Comparison of ENCODE assay signal across 23 cellular contexts in the genomic region with DNA sequence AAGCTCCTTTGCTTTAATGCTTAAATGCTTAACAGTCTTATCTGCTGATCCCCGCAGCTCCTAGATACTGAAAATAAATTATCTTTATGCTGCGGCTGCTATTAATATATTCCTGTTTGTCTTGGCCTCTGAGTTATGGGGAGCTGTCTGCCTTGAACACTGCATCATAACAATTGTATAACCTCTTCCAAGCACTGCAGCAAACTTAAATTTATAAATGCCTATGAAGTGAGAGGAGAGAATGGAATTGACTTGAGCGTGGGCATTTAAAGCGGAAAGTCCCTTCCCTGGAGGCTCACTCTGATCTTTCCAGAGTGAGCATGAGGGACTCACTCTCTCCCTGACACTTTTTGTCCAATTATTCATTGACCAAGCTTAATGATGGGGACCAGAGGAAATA.
"Had no signal": no experiment of that assay in that cellular context is flagged by ENCODE, and none has a peak within 500 bp of the region (broad histone marks: within the 10 kb centered on the region; RNA-seq: fewer than 3 reads in every experiment).

No MANE protein-coding gene starts in this region.

- H3K27ac Mint-ChIP-seq: activated B cell treated with CpG ODN at 0.5 μM for 24 hours; activated CD8-positive, alpha-beta T cell treated with anti-CD3 and anti-CD28 coated beads for 36 hours; activated naive CD8-positive, alpha-beta T cell treated with anti-CD3 and anti-CD28 coated beads, Interleukin-2, amount 10 ng/mL, durations not matched to agents 7 days and 5 days; activated T-cell treated with anti-CD3 and anti-CD28 coated beads, Interleukin-2, amount 50 U/mL, for 24 hours; activated T-helper 2 cell treated with anti-CD3 and anti-CD28 coated beads, Interferon-gamma antibody, Interleukin-2, Interleukin-4, amounts not matched to agents 10 μg/mL and 5 μg/mL and 100 μg/mL, durations not matched to agents 14 hours and 24 hours and 36 hours; brain; natural killer cell; stimulated activated naive CD8-positive, alpha-beta T cell treated with anti-CD3 and anti-CD28 coated beads, Interleukin-15, amount 100 ng/mL, for 72 hours; T-helper 2 cell treated with Interferon-gamma antibody and Interleukin-4, amounts not matched to agents 5 μg/mL and 100 μg/mL, for 36 hours had no signal

- H3K36me3 Mint-ChIP-seq: activated naive CD8-positive, alpha-beta T cell treated with anti-CD3 and anti-CD28 coated beads, Interleukin-2, amount 10 ng/mL, durations not matched to agents 7 days and 5 days; brain; natural killer cell had no signal

- H3K27ac ChIP-seq: colonic mucosa, gastroesophageal sphincter, neutrophil, SJSA1, upper lobe of left lung had no signal

- H3K4me1 ChIP-seq: colonic mucosa, gastroesophageal sphincter, SJSA1, upper lobe of left lung had no signal

- H3K4me3 Mint-ChIP-seq: activated B cell treated with CpG ODN at 0.5 μM for 24 hours; activated CD8-positive, alpha-beta T cell treated with anti-CD3 and anti-CD28 coated beads for 36 hours; activated naive CD8-positive, alpha-beta T cell treated with anti-CD3 and anti-CD28 coated beads, Interleukin-2, amount 10 ng/mL, durations not matched to agents 7 days and 5 days; activated T-cell treated with anti-CD3 and anti-CD28 coated beads, Interleukin-2, amount 50 U/mL, for 24 hours; brain; natural killer cell; stimulated activated naive CD8-positive, alpha-beta T cell treated with anti-CD3 and anti-CD28 coated beads, Interleukin-15, amount 100 ng/mL, for 72 hours; T-helper 2 cell treated with Interferon-gamma antibody and Interleukin-4, amounts not matched to agents 5 μg/mL and 100 μg/mL, for 36 hours had no signal

- H3K36me3 ChIP-seq: colonic mucosa, gastroesophageal sphincter, heart left ventricle, neutrophil, SJSA1, upper lobe of left lung had no signal

- ATAC-seq: activated CD8-positive, alpha-beta T cell treated with anti-CD3 and anti-CD28 coated beads for 36 hours; gastroesophageal sphincter; heart left ventricle; mucosa of descending colon; natural killer cell; stimulated activated naive CD8-positive, alpha-beta T cell treated with anti-CD3 and anti-CD28 coated beads, Interleukin-15, amount 100 ng/mL, for 72 hours had no signal

- H3K9me3 ChIP-seq: colonic mucosa, heart left ventricle, mucosa of descending colon, neutrophil, SJSA1, upper lobe of left lung had no signal

- H3K4me1 Mint-ChIP-seq: activated B cell treated with CpG ODN at 0.5 μM for 24 hours; natural killer cell; stimulated activated naive CD8-positive, alpha-beta T cell treated with anti-CD3 and anti-CD28 coated beads, Interleukin-15, amount 100 ng/mL, for 72 hours had no signal

- H3K4me3 ChIP-seq: colonic mucosa, gastroesophageal sphincter, heart left ventricle, mucosa of descending colon, SJSA1, upper lobe of left lung had no signal

- H3K9me3 Mint-ChIP-seq: activated CD8-positive, alpha-beta T cell treated with anti-CD3 and anti-CD28 coated beads for 36 hours; activated naive CD8-positive, alpha-beta T cell treated with anti-CD3 and anti-CD28 coated beads, Interleukin-2, amount 10 ng/mL, durations not matched to agents 7 days and 5 days; activated T-cell treated with anti-CD3 and anti-CD28 coated beads, Interleukin-2, amount 50 U/mL, for 24 hours; activated T-helper 2 cell treated with anti-CD3 and anti-CD28 coated beads, Interferon-gamma antibody, Interleukin-2, Interleukin-4, amounts not matched to agents 10 μg/mL and 5 μg/mL and 100 μg/mL, durations not matched to agents 14 hours and 24 hours and 36 hours; brain; natural killer cell; stimulated activated naive CD8-positive, alpha-beta T cell treated with anti-CD3 and anti-CD28 coated beads, Interleukin-15, amount 100 ng/mL, for 72 hours; T-helper 2 cell treated with Interferon-gamma antibody and Interleukin-4, amounts not matched to agents 5 μg/mL and 100 μg/mL, for 36 hours had no signal

- DNase-seq: activated B cell treated with CpG ODN at 0.5 μM for 24 hours; activated CD4-positive, alpha-beta T cell treated with anti-CD3 and anti-CD28 coated beads for 48 hours; activated CD8-positive, alpha-beta T cell treated with anti-CD3 and anti-CD28 coated beads for 36 hours; activated naive CD4-positive, alpha-beta T cell treated with Interleukin-2 at 50 U/mL for 16 hours; activated naive CD8-positive, alpha-beta T cell treated with anti-CD3 and anti-CD28 coated beads, Interleukin-2, amount 10 ng/mL, durations not matched to agents 7 days and 5 days; activated T-cell treated with anti-CD3 and anti-CD28 coated beads, Interleukin-2, amount 50 U/mL, for 24 hours; central memory CD4-positive, alpha-beta T cell; colonic mucosa; erythroblast; heart left ventricle; kidney glomerular epithelial cell; mesenchymal stem cell; mucosa of descending colon; natural killer cell; stimulated activated CD4-positive, alpha-beta T cell treated with anti-CD3 and anti-CD28 coated beads, Interleukin-4, amount 100 ng/mL, for 1 hour; stimulated activated naive CD8-positive, alpha-beta T cell treated with anti-CD3 and anti-CD28 coated beads, Interleukin-15, amount 100 ng/mL, for 72 hours; upper lobe of left lung had no signal

- H3K27me3 ChIP-seq: colonic mucosa, gastroesophageal sphincter, heart left ventricle, upper lobe of left lung had no signal
